2 cellular contexts compared by ENCODE assay signal in genomic region chr22:36016656-36017055, GRCh38.
TF ChIP-seq lines count a peak whose summit lies in the region.

No MANE protein-coding gene starts in this region.

TF ChIP-seq in IMR-90, 13 proteins besides CTCF, POLR2A, EP300 and RAD21:
- TF ChIP-seq, protein P1, sequence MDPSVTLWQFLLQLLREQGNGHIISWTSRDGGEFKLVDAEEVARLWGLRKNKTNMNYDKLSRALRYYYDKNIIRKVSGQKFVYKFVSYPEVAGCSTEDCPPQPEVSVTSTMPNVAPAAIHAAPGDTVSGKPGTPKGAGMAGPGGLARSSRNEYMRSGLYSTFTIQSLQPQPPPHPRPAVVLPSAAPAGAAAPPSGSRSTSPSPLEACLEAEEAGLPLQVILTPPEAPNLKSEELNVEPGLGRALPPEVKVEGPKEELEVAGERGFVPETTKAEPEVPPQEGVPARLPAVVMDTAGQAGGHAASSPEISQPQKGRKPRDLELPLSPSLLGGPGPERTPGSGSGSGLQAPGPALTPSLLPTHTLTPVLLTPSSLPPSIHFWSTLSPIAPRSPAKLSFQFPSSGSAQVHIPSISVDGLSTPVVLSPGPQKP (IDR thresholded peaks at IDR 0.05; ENCODE audit: borderline replicate concordance, low read depth, low read length) = no peak
- TF ChIP-seq RFX5 (IDR thresholded peaks at IDR 0.05; ENCODE audit: low read depth, low read length) (no peak), RCOR1 (IDR thresholded peaks at IDR 0.05; ENCODE audit: insufficient replicate concordance, low read length) (no peak), MXI1 (IDR thresholded peaks at IDR 0.05; ENCODE audit: borderline replicate concordance, low read depth, low read length) (no peak), SMC3 (IDR thresholded peaks at IDR 0.05; ENCODE audit: low read depth, low read length) (no peak), CHD1 (IDR thresholded peaks at IDR 0.05; ENCODE audit: low read depth, low read length) (no peak), USF2 (IDR thresholded peaks at IDR 0.05; ENCODE audit: low read depth, low read length) (no peak), CEBPB (IDR thresholded peaks at IDR 0.05; ENCODE audit: low read depth, low read length) (no peak)

TF ChIP-seq in K562, 482 proteins besides CTCF, POLR2A, EP300 and RAD21:
- TF ChIP-seq PBX2 (CRISPR knock-in tag; IDR thresholded peaks at IDR 0.05; ENCODE audit: low read depth) (no peak), PBX2 (tag; conservative IDR thresholded peaks at IDR 0.05; ENCODE audit: low read depth) (0 out of 2 replicates have a peak, but pooled peaks have one; percentile 18), MEIS2 (IDR thresholded peaks at IDR 0.05; ENCODE audit: partially characterized antibody) (peak; percentile 25), SIN3A (IDR thresholded peaks at IDR 0.05; ENCODE audit: borderline replicate concordance in 2 of 2, control insufficient read depth in 1 of 2, low read depth in 2 of 2, low read length in 2 of 2) (no peak), SAP30 (IDR thresholded peaks at IDR 0.05; ENCODE audit: borderline replicate concordance, insufficient read depth, low read depth, low read length, poor library complexity, severe bottlenecking) (no peak), ZKSCAN8 (CRISPR knock-in tag; IDR thresholded peaks at IDR 0.05) (no peak), VEZF1 (CRISPR knock-in tag; IDR thresholded peaks at IDR 0.05) (no peak), GATAD2A (IDR thresholded peaks at IDR 0.05) (no peak), GATAD2B (IDR thresholded peaks at IDR 0.05; ENCODE audit: borderline replicate concordance) (no peak), POLR2G (IDR thresholded peaks at IDR 0.05; ENCODE audit: low read depth, low read length) (no peak), TEAD1 (CRISPR knock-in tag; IDR thresholded peaks at IDR 0.05) (no peak), NCOA1 (IDR thresholded peaks at IDR 0.05; ENCODE audit: low read depth) (no peak), U2AF1 (optimal IDR thresholded peaks at IDR 0.05; ENCODE audit: low read depth, low read length) (no peak), ZNF318 (IDR thresholded peaks at IDR 0.05; ENCODE audit: borderline replicate concordance in 1 of 2, low read depth in 1 of 2) (no peak)
- TF ChIP-seq, protein P2, sequence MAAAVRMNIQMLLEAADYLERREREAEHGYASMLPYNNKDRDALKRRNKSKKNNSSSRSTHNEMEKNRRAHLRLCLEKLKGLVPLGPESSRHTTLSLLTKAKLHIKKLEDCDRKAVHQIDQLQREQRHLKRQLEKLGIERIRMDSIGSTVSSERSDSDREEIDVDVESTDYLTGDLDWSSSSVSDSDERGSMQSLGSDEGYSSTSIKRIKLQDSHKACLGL (CRISPR knock-in tag; IDR thresholded peaks at IDR 0.05; ENCODE audit: borderline replicate concordance, poor library complexity, severe bottlenecking) = no peak
- TF ChIP-seq, protein P3, sequence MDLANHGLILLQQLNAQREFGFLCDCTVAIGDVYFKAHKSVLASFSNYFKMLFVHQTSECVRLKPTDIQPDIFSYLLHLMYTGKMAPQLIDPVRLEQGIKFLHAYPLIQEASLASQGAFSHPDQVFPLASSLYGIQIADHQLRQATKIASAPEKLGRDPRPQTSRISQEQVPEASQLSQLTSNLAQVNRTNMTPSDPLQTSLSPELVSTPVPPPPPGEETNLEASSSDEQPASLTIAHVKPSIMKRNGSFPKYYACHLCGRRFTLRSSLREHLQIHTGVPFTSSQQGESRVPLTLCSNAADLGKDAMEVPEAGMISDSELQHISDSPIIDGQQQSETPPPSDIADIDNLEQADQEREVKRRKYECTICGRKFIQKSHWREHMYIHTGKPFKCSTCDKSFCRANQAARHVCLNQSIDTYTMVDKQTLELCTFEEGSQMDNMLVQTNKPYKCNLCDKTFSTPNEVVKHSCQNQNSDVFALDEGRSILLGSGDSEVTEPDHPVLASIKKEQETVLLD (IDR thresholded peaks at IDR 0.05) = no peak
TF ChIP-seq in K562: peak in this region for 2.
